ENCODE assay signal across 22 cellular contexts in the genomic region with DNA sequence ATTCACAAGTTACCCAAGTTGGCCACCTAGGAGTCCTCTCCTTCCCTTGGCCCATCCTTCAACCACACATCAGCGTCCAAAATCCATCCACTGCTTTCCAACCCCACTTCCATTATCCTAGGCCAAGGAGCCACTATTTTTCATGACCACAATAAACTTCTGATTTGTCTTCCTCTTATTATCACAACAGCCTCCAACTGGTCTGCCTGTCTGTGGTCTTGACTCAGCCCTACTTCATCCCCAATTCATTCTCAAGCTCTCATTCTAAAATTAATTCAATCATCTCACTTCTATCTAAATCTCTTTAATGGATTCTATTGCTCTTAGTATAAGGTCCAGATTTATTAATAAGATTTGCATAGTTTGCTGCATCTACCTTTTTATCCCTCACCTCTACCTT.
DNase-seq lines count a peak whose midpoint lies in the region; ATAC-seq and TF ChIP-seq lines count a peak whose summit lies in the region.
"Had no signal": no experiment of that assay in that cellular context is flagged by ENCODE, and none has a peak within 500 bp of the region (broad histone marks: within the 10 kb centered on the region; RNA-seq: fewer than 3 reads in every experiment).

No MANE protein-coding gene starts in this region.

- H3K9me2 ChIP-seq in OCI-LY7 (ENCODE audit: insufficient read depth, low read length): no peaks in the 10 kb centered on the region

- CTCF ChIA-PET in IMR-90 (lab: Yijun Ruan, JAX) (no interaction called here), OCI-LY7 (lab: Charles Lee; ENCODE audit: unreplicated experiment) (no interaction called here)

- H3K4me1 Mint-ChIP-seq in activated T-cell treated with anti-CD3 and anti-CD28 coated beads, Interleukin-2, amount 50 U/mL, for 24 hours (ENCODE audit: low read depth): peaks cover 24% of the 10 kb centered on the region

- in situ Hi-C loops in IMR-90 (cut with MboI; ENCODE audit: low sequenced_read_pairs): no loop called here

- H3K9me1 ChIP-seq in IMR-90 (ENCODE audit: insufficient read depth, low read length): peaks cover 9% of the 10 kb centered on the region

- no peaks in the 10 kb centered on the region for H3K36me3 ChIP-seq in IMR-90 (ENCODE audit: control insufficient read depth, insufficient read depth, low read length)
- no peaks in the 10 kb centered on the region; the same call in 1 of the 2 replicates for H3K36me3 ChIP-seq in OCI-LY7 (ENCODE audit: insufficient read depth, low read length)
- H3K36me3 ChIP-seq in mesendoderm (ENCODE audit: control insufficient read depth, insufficient read depth, low read length): no peaks in the 10 kb centered on the region
- H3K36me3 ChIP-seq: MG63, Peyer's patch had no signal

- POLR2A ChIA-PET in IMR-90 (lab: Charles Lee; ENCODE audit: unreplicated experiment): no interaction called here
- POLR2A ChIA-PET in OCI-LY7 (lab: Charles Lee): interaction anchor here (1.0 to 4.8 kb wide), 4 partner anchors 13 to 95 kb away, joined by 3 to 22 read pairs (median 12); no protein-coding TSS in a partner anchor

- no peak overlapping the region for H4K5ac ChIP-seq in IMR-90 (ENCODE audit: low read depth, low read length)
- H4K5ac ChIP-seq in mesendoderm (ENCODE audit: low read length): no peak overlapping the region

- H4K20me1 ChIP-seq in IMR-90 (ENCODE audit: insufficient read depth, low read length) (no peaks in the 10 kb centered on the region), OCI-LY7 (ENCODE audit: insufficient read depth, low read length) (no peaks in the 10 kb centered on the region)

- no peak overlapping the region for H3K4me3 Mint-ChIP-seq in activated T-cell treated with anti-CD3 and anti-CD28 coated beads, Interleukin-2, amount 50 U/mL, for 24 hours
- H3K4me3 Mint-ChIP-seq: B cell; CD8-positive, alpha-beta T cell had no signal

- peak overlapping the region; percentile 23; the same call in 1 of the 2 replicates for H2AK5ac ChIP-seq in IMR-90 (ENCODE audit: low read depth, low read length)
- H2AK5ac ChIP-seq in mesendoderm (ENCODE audit: low read length): no peak overlapping the region

- H4K8ac ChIP-seq in IMR-90 (ENCODE audit: low read depth in 2 of 2, low read length in 2 of 2): no peak overlapping the region
- H4K8ac ChIP-seq in mesendoderm (ENCODE audit: low read depth, low read length): no peak overlapping the region

- H3K27me3 Mint-ChIP-seq in activated T-cell treated with anti-CD3 and anti-CD28 coated beads, Interleukin-2, amount 50 U/mL, for 24 hours: peaks cover 21% of the 10 kb centered on the region

- H4K91ac ChIP-seq in IMR-90 (ENCODE audit: insufficient read depth, low read depth, low read length): peak overlapping the region; percentile 21; the same call in 1 of the 2 replicates

- H3K9ac ChIP-seq in IMR-90 (ENCODE audit: low read depth, low read length) (no peak overlapping the region), mesendoderm (ENCODE audit: low read length) (no peak overlapping the region)

- H3K27me3 ChIP-seq in IMR-90 (ENCODE audit: control insufficient read depth, insufficient read depth, low read length) (no peaks in the 10 kb centered on the region), mesendoderm (ENCODE audit: insufficient read depth, low read length, poor library complexity) (no peaks in the 10 kb centered on the region)
- H3K27me3 ChIP-seq: MG63, Peyer's patch had no signal

- H3K4me1 ChIP-seq in IMR-90 (ENCODE audit: control insufficient read depth, insufficient read depth, low read length) (peaks cover 18% of the 10 kb centered on the region), OCI-LY7 (ENCODE audit: insufficient read depth, low read length, poor library complexity, severe bottlenecking) (peaks cover 98% of the 10 kb centered on the region), mesendoderm (ENCODE audit: control insufficient read depth, low read depth, low read length) (peaks cover 9% of the 10 kb centered on the region)
- H3K4me1 ChIP-seq: Peyer's patch had no signal

- H3K9me3 ChIP-seq in IMR-90 (ENCODE audit: control insufficient read depth, insufficient read depth, low read length) (no peaks in the 10 kb centered on the region), OCI-LY7 (ENCODE audit: low read length) (no peaks in the 10 kb centered on the region)
- H3K9me3 ChIP-seq: Caco-2, MG63, Peyer's patch had no signal

- H3K79me2 ChIP-seq in OCI-LY7 (ENCODE audit: insufficient read depth, low read depth, low read length): no peaks in the 10 kb centered on the region
- no peaks in the 10 kb centered on the region for H3K79me2 ChIP-seq in mesendoderm (ENCODE audit: control insufficient read depth, insufficient read depth, low read length)

- dilution Hi-C loops in IMR-90 (cut with HindIII; ENCODE audit: low sequenced_read_pairs, unreplicated experiment): no loop called here

- peak overlapping the region; percentile 7; the same call in 1 of the 3 replicates for H2BK15ac ChIP-seq in IMR-90 (ENCODE audit: low read depth, low read length)
- H2BK15ac ChIP-seq in mesendoderm (replicated peaks; ENCODE audit: low read depth): no peak overlapping the region

- H3K9me3 Mint-ChIP-seq in activated T-cell treated with anti-CD3 and anti-CD28 coated beads, Interleukin-2, amount 50 U/mL, for 24 hours: peaks cover 2% of the 10 kb centered on the region
- H3K9me3 Mint-ChIP-seq: CD8-positive, alpha-beta T cell had no signal

- H3K18ac ChIP-seq in IMR-90 (ENCODE audit: low read depth, low read length) (peak overlapping the region; percentile 57; the same call in 1 of the 2 replicates), mesendoderm (ENCODE audit: low read length) (no peak overlapping the region)

- peak overlapping the region; percentile 65; the same call in 1 of the 2 replicates for H2BK20ac ChIP-seq in IMR-90 (ENCODE audit: low read depth, low read length)

- H2AK9ac ChIP-seq in IMR-90 (replicated peaks; ENCODE audit: low read depth, low read length, poor library complexity): no peak overlapping the region

- H3K4me3 ChIP-seq in IMR-90 (ENCODE audit: insufficient read depth, low read depth, low read length) (no peak overlapping the region), OCI-LY7 (ENCODE audit: low read depth, low read length, poor library complexity, severe bottlenecking) (no peak overlapping the region), mesendoderm (ENCODE audit: low read length) (no peak overlapping the region)
- H3K4me3 ChIP-seq: GM12878, MG63, Peyer's patch had no signal

- no peak for TF ChIP-seq POLR2A in IMR-90 (IDR thresholded peaks at IDR 0.05; ENCODE audit: low read depth, low read length)

- H3K27ac Mint-ChIP-seq in activated T-cell treated with anti-CD3 and anti-CD28 coated beads, Interleukin-2, amount 50 U/mL, for 24 hours: no peak overlapping the region
- H3K27ac Mint-ChIP-seq: B cell; CD8-positive, alpha-beta T cell had no signal

- H3K14ac ChIP-seq in IMR-90 (replicated peaks; ENCODE audit: low read depth, low read length): peak overlapping the region; percentile 74; the same call in 1 of the 2 replicates

- H2BK120ac ChIP-seq in IMR-90 (ENCODE audit: low read depth, low read length) (peak overlapping the region; percentile 40), mesendoderm (ENCODE audit: low read depth, low read length) (no peak overlapping the region)

- H3K56ac ChIP-seq in IMR-90 (ENCODE audit: extremely low read depth, insufficient read depth, low read length): no peak overlapping the region
- H3K56ac ChIP-seq in mesendoderm (ENCODE audit: low read length): no peak overlapping the region

- H3K4ac ChIP-seq in IMR-90 (ENCODE audit: low read depth, low read length) (peak overlapping the region; percentile 46), mesendoderm (ENCODE audit: low read depth, low read length) (no peak overlapping the region)

- intact Hi-C loops in IMR-90 (cut with micrococcal nuclease): no loop called here
- intact Hi-C loops in OCI-LY7 (cut with micrococcal nuclease; ENCODE audit: unreplicated experiment): loop anchor here (2.0 to 5.0 kb wide), 3 partner anchors 60 to 185 kb away; no protein-coding TSS in a partner anchor

- WGBS in IMR-90 (ENCODE audit: extremely low coverage in 2 of 2, insufficient read length in 1 of 2), 2 experiments: no CpG with 5 or more reads among the region's 1 CpG
- no CpG with 5 or more reads among the region's 1 CpG for WGBS in mesendoderm (ENCODE audit: extremely low coverage, insufficient coverage, low lambda C conversion rate)

- H3K23ac ChIP-seq in IMR-90 (ENCODE audit: low read depth, low read length) (peak overlapping the region; percentile 16; the same call in 1 of the 2 replicates), mesendoderm (ENCODE audit: low read length) (no peak overlapping the region)

- H3K36me3 Mint-ChIP-seq in activated T-cell treated with anti-CD3 and anti-CD28 coated beads, Interleukin-2, amount 50 U/mL, for 24 hours (ENCODE audit: low read depth): no peaks in the 10 kb centered on the region
- H3K36me3 Mint-ChIP-seq: CD8-positive, alpha-beta T cell had no signal

- H2BK5ac ChIP-seq in IMR-90 (ENCODE audit: low read depth, low read length, poor library complexity, severe bottlenecking) (no peak overlapping the region), mesendoderm (ENCODE audit: low read length) (peak overlapping the region; percentile 64)

- H3K27ac ChIP-seq in IMR-90 (ENCODE audit: insufficient read depth, low read length): no peak overlapping the region
- peak overlapping the region; percentile 78 for H3K27ac ChIP-seq in OCI-LY7 (ENCODE audit: low read depth, low read length, poor library complexity, severe bottlenecking)
- peak overlapping the region; percentile 25 for H3K27ac ChIP-seq in mesendoderm (ENCODE audit: low read depth, low read length)
- H3K27ac ChIP-seq: C4-2B, HL-60, Peyer's patch had no signal

- no peaks in the 10 kb centered on the region for H3K79me1 ChIP-seq in IMR-90 (ENCODE audit: low read depth in 1 of 2, low read length in 2 of 2)
- no peaks in the 10 kb centered on the region for H3K79me1 ChIP-seq in mesendoderm (ENCODE audit: low read length)

- BruUV-seq in IMR-90 (replicated peaks; lab: Mats Ljungman, UMichigan): no TSS peak
- BruUV-seq in OCI-LY7 (replicated peaks; lab: Mats Ljungman, UMichigan): no TSS peak

- H2AFZ ChIP-seq in IMR-90 (replicated peaks; ENCODE audit: low read length, poor library complexity): no peak overlapping the region
- peak overlapping the region; percentile 53; the same call in 1 of the 2 replicates for H2AFZ ChIP-seq in OCI-LY7 (ENCODE audit: low read length)

- TF ChIP-seq CTCF in IMR-90 (conservative IDR thresholded peaks at IDR 0.05; ENCODE audit: low read depth, low read length) (no peak), OCI-LY7 (conservative IDR thresholded peaks at IDR 0.05; ENCODE audit: low read length) (no peak)

- peak; percentile 21 for DNase-seq in IMR-90
- no peak for DNase-seq in OCI-LY7 (ENCODE audit: low spot score)
- DNase-seq in mesendoderm: no peak
- no peak for DNase-seq in activated T-cell treated with anti-CD3 and anti-CD28 coated beads, Interleukin-2, amount 50 U/mL, for 24 hours
- DNase-seq in stimulated activated CD4-positive, alpha-beta T cell treated with anti-CD3 and anti-CD28 coated beads, Interleukin-4, amount 100 ng/mL, for 1 hour: no peak
- DNase-seq: CD8-positive, alpha-beta T cell; GDM1; MG63; NCI-H1105 treated with DMSO at 0.1 percent for 48 hours; NCI-H146; NCI-H1930; NCI-H526 treated with DMSO at 0.1 percent for 48 hours; OCI-M1; Peyer's patch; SHP77 treated with DMSO at 0.1 percent for 48 hours had no signal

- ATAC-seq in IMR-90 (ENCODE audit: low read depth) (no peak), GM21576 (IDR thresholded peaks at IDR 0.05; ENCODE audit: unreplicated experiment) (no peak), GM21717 (IDR thresholded peaks at IDR 0.05; ENCODE audit: unreplicated experiment) (no peak)
- ATAC-seq: CD8-positive, alpha-beta T cell; GM12878 had no signal

- TF ChIP-seq RAD21 in IMR-90 (IDR thresholded peaks at IDR 0.05; ENCODE audit: low read length): no peak

- H3K4me2 ChIP-seq in IMR-90 (ENCODE audit: low read depth, low read length) (no peak overlapping the region), OCI-LY7 (ENCODE audit: low read length) (peak overlapping the region; percentile 59; the same call in 1 of the 2 replicates), mesendoderm (ENCODE audit: low read length) (no peak overlapping the region)
